Comparison of ENCODE assay signal across 20 cellular contexts in the genomic region with DNA sequence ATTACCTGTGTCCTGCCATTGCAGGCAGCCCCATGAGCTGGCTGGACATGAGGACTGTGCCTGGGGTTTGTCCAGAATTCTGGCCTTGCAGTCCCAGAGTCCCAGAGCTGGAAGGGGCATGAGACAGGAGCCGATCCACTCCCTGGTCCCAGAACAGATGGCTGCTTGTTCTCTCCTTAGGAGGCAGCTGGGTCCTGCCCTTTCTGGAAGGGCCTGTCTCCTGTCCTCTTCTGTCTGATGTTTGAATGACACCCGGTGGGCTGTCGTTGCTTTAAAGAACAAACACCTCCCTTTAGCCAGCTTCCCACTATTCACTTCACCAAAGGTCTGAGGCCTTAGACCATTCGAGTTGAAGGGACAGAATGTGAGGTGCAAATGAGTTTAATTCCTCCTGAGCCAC.
"Had no signal": no experiment of that assay in that cellular context is flagged by ENCODE, and none has a peak within 500 bp of the region (broad histone marks: within the 10 kb centered on the region; RNA-seq: fewer than 3 reads in every experiment).

No MANE protein-coding gene starts in this region.

- H3K27me3 ChIP-seq: tibial artery had no signal

- H3K36me3 ChIP-seq: cardiac muscle cell, tibial artery had no signal

- H3K27ac Mint-ChIP-seq: activated naive CD4-positive, alpha-beta T cell treated with anti-CD3 and anti-CD28 coated beads, Interleukin-2, amount 50 U/mL, for 24 hours; activated T-cell treated with anti-CD3 and anti-CD28 coated beads, Interleukin-2, amount 50 U/mL, for 72 hours; mesothelial cell of epicardium; nephron progenitor cell had no signal

- H3K27ac ChIP-seq: cardiac muscle cell, dorsolateral prefrontal cortex, tibial artery had no signal

- H3K9me3 ChIP-seq: tibial artery had no signal

- H3K4me3 ChIP-seq: cardiac muscle cell, dorsolateral prefrontal cortex, lung, tibial artery had no signal

- H3K9me3 Mint-ChIP-seq: activated naive CD4-positive, alpha-beta T cell treated with anti-CD3 and anti-CD28 coated beads, Interleukin-2, amount 50 U/mL, for 24 hours; activated T-cell treated with anti-CD3 and anti-CD28 coated beads, Interleukin-2, amount 50 U/mL, for 72 hours had no signal

- ATAC-seq: activated T-cell treated with anti-CD3 and anti-CD28 coated beads, Interleukin-2, amount 50 U/mL, for 72 hours; left lobe of liver had no signal

- DNase-seq: activated CD8-positive, alpha-beta memory T cell treated with anti-CD3 and anti-CD28 coated beads for 24 hours; activated effector memory CD4-positive, alpha-beta T cell treated with anti-CD3 and anti-CD28 coated beads, Interleukin-2, amount 50 U/mL, for 16 hours; activated T-cell treated with anti-CD3 and anti-CD28 coated beads, Interleukin-2, amount 50 U/mL, for 72 hours; foreskin melanocyte; hypothalamus; kidney; nephron progenitor cell; occipital lobe; stimulated activated CD4-positive, alpha-beta T cell treated with anti-CD3 and anti-CD28 coated beads, Interleukin-12 subunit alpha, Interleukin-12 subunit beta, amount 100 ng/mL, for 4 hours; stimulated activated CD4-positive, alpha-beta T cell treated with anti-CD3 and anti-CD28 coated beads, Interleukin-1b, Interleukin-23, amount 100 ng/mL, for 48 hours; stimulated activated CD8-positive, alpha-beta memory T cell treated with anti-CD3 and anti-CD28 coated beads, Interleukin-4, amount 100 ng/mL, for 48 hours; stimulated activated naive CD4-positive, alpha-beta T cell treated with Interleukin-2 at 50 U/mL for 16 hours; T-helper 9 cell; tibial artery had no signal

- H3K4me3 Mint-ChIP-seq: activated naive CD4-positive, alpha-beta T cell treated with anti-CD3 and anti-CD28 coated beads, Interleukin-2, amount 50 U/mL, for 24 hours; activated T-cell treated with anti-CD3 and anti-CD28 coated beads, Interleukin-2, amount 50 U/mL, for 72 hours; mesothelial cell of epicardium; nephron progenitor cell had no signal
